Comparison of ENCODE assay signal across 8 cellular contexts in the genomic region with DNA sequence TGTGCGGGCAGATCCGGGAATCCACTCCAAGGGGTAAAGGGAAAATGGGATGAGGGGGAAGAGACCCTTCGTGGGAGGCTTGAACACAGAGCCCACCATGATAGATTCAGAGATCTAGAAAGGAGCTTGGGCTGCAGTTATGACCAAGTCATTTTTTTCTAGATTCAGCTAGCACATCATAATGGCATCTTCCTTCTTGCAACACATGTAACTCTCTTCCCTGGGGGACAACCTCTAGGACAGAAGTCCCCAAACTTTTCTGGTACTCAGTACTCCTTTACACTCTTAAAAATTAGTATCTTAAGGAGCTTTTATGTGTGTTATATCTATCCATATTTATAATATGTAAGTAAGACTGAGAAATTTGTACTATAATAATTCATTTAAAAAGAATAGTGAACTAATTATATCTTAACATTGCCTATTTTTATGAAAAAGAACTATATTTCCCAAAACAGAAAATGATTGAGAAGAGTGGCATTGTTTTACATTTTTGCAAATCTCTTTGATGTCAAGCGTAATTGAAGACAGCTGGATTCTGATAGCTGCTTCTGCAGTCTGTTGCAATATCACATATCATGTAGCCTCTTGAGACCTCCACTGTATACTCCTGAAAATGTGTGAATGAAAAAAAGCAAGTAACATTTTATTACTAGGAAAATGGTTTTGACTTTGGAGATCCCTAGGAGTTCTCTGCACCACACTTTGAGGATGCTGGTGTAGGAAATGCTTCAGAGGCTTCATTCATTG. TPM values are rescaled to one million over a fixed set of nuclear protein-coding genes. Genes with fewer than 3 reads are reported as not detected.
DNase-seq lines count a peak whose midpoint lies in the region; ATAC-seq, FAIRE-seq and TF ChIP-seq lines count a peak whose summit lies in the region.

No MANE protein-coding gene starts in this region.

- no peak for DNase-seq in activated CD4-positive, alpha-beta T cell treated with anti-CD3 and anti-CD28 coated beads, Interleukin-2, amount 10 ng/mL, durations not matched to agents 24 days and 14 days
- DNase-seq in activated CD4-positive, alpha-beta T cell treated with anti-CD3 and anti-CD28 coated beads for 48 hours: no peak
- no peak for DNase-seq in activated naive CD8-positive, alpha-beta T cell treated with anti-CD3 and anti-CD28 coated beads, Interleukin-2, amount 10 ng/mL, durations not matched to agents 7 days and 5 days
- DNase-seq in kidney (no peak), OCI-M1 (lab: John Stamatoyannopoulos, UW) (no peak), SHP77 (lab: John Stamatoyannopoulos, UW) (no peak)

- H3K4me1 ChIP-seq in kidney (ENCODE audit: control insufficient read depth in 1 of 2, insufficient read depth in 1 of 2, low read depth in 1 of 2, low read length in 2 of 2): peaks cover 6 to 14% of the 10 kb centered on the region in 2 donors
- H3K4me1 ChIP-seq in thymus (ENCODE audit: control insufficient read depth, insufficient read depth, low read length): peaks cover 4% of the 10 kb centered on the region

- peak overlapping the region; percentile 23 for H3K27ac Mint-ChIP-seq in activated CD4-positive, alpha-beta T cell treated with anti-CD3 and anti-CD28 coated beads, Interleukin-2, amount 10 ng/mL, durations not matched to agents 24 days and 14 days
- H3K27ac Mint-ChIP-seq in activated naive CD8-positive, alpha-beta T cell treated with anti-CD3 and anti-CD28 coated beads, Interleukin-2, amount 10 ng/mL, durations not matched to agents 7 days and 5 days: no peak overlapping the region

- H3K9me3 ChIP-seq in kidney (ENCODE audit: control insufficient read depth in 1 of 2, low read length in 2 of 2): no peaks in the 10 kb centered on the region
- no peaks in the 10 kb centered on the region for H3K9me3 ChIP-seq in thymus (ENCODE audit: control insufficient read depth)

- peaks cover 12% of the 10 kb centered on the region for H3K4me1 Mint-ChIP-seq in activated CD4-positive, alpha-beta T cell treated with anti-CD3 and anti-CD28 coated beads, Interleukin-2, amount 10 ng/mL, durations not matched to agents 24 days and 14 days
- H3K4me1 Mint-ChIP-seq in activated naive CD8-positive, alpha-beta T cell treated with anti-CD3 and anti-CD28 coated beads, Interleukin-2, amount 10 ng/mL, durations not matched to agents 7 days and 5 days: peaks cover 17% of the 10 kb centered on the region

- no peaks in the 10 kb centered on the region for H3K36me3 ChIP-seq in kidney (ENCODE audit: control insufficient read depth in 1 of 2, insufficient read depth in 2 of 2, low read length in 2 of 2)
- no peaks in the 10 kb centered on the region for H3K36me3 ChIP-seq in thymus (ENCODE audit: control insufficient read depth, insufficient read depth)

- peak overlapping the region; percentile 85 for H3K4me3 Mint-ChIP-seq in activated CD4-positive, alpha-beta T cell treated with anti-CD3 and anti-CD28 coated beads, Interleukin-2, amount 10 ng/mL, durations not matched to agents 24 days and 14 days
- peak overlapping the region; percentile 87 for H3K4me3 Mint-ChIP-seq in activated naive CD8-positive, alpha-beta T cell treated with anti-CD3 and anti-CD28 coated beads, Interleukin-2, amount 10 ng/mL, durations not matched to agents 7 days and 5 days

- ATAC-seq in activated naive CD8-positive, alpha-beta T cell treated with anti-CD3 and anti-CD28 coated beads, Interleukin-2, amount 10 ng/mL, durations not matched to agents 7 days and 5 days (ENCODE audit: low read depth): no peak
- no peak for ATAC-seq in HG02938 (IDR thresholded peaks at IDR 0.05; ENCODE audit: unreplicated experiment)

- POLR2A ChIA-PET in activated naive CD8-positive, alpha-beta T cell treated with anti-CD3 and anti-CD28 coated beads, Interleukin-2, amount 10 ng/mL, durations not matched to agents 7 days and 5 days (lab: Charles Lee): interaction anchor here (1.5 to 1.9 kb wide), 4 partner anchors 141 to 640 kb away, joined by 5 to 13 read pairs (median 11); a partner anchor contains a TSS

- peaks cover 28% of the 10 kb centered on the region for H3K27me3 Mint-ChIP-seq in activated CD4-positive, alpha-beta T cell treated with anti-CD3 and anti-CD28 coated beads, Interleukin-2, amount 10 ng/mL, durations not matched to agents 24 days and 14 days
- H3K27me3 Mint-ChIP-seq in activated naive CD8-positive, alpha-beta T cell treated with anti-CD3 and anti-CD28 coated beads, Interleukin-2, amount 10 ng/mL, durations not matched to agents 7 days and 5 days: peaks cover 27% of the 10 kb centered on the region

- peak overlapping the region; percentile 35 to 93 for H3K9ac ChIP-seq in kidney (ENCODE audit: low read length in 2 of 2)

- peak overlapping the region; percentile 90 to 94 for H3K27ac ChIP-seq in kidney (ENCODE audit: low read depth in 2 of 2, low read length in 2 of 2)
- peak overlapping the region; percentile 58 for H3K27ac ChIP-seq in thymus (ENCODE audit: low read depth)

- H3K27me3 ChIP-seq in thymus (ENCODE audit: control insufficient read depth, insufficient read depth): peaks cover 7% of the 10 kb centered on the region

- H3K36me3 Mint-ChIP-seq in activated CD4-positive, alpha-beta T cell treated with anti-CD3 and anti-CD28 coated beads, Interleukin-2, amount 10 ng/mL, durations not matched to agents 24 days and 14 days (ENCODE audit: low read depth): no peaks in the 10 kb centered on the region
- no peaks in the 10 kb centered on the region for H3K36me3 Mint-ChIP-seq in activated naive CD8-positive, alpha-beta T cell treated with anti-CD3 and anti-CD28 coated beads, Interleukin-2, amount 10 ng/mL, durations not matched to agents 7 days and 5 days

- H3K9me3 Mint-ChIP-seq in activated CD4-positive, alpha-beta T cell treated with anti-CD3 and anti-CD28 coated beads, Interleukin-2, amount 10 ng/mL, durations not matched to agents 24 days and 14 days: no peaks in the 10 kb centered on the region
- H3K9me3 Mint-ChIP-seq in activated naive CD8-positive, alpha-beta T cell treated with anti-CD3 and anti-CD28 coated beads, Interleukin-2, amount 10 ng/mL, durations not matched to agents 7 days and 5 days: no peaks in the 10 kb centered on the region

- no peak for FAIRE-seq in kidney (lab: Jason Lieb, UNC)

- WGBS in thymus: 40% methylated on average over 4 of the region's 4 CpGs

- H3K4me3 ChIP-seq in kidney (ENCODE audit: low read length in 2 of 2): peak overlapping the region; percentile 94 to 97
- H3K4me3 ChIP-seq in thymus (ENCODE audit: low read length): peak overlapping the region; percentile 85

- no peak for TF ChIP-seq CTCF in kidney (IDR thresholded peaks at IDR 0.05; ENCODE audit: borderline replicate concordance, extremely low read depth, insufficient read depth)

- intact Hi-C loops in activated CD4-positive, alpha-beta T cell treated with anti-CD3 and anti-CD28 coated beads, Interleukin-2, amount 10 ng/mL, durations not matched to agents 24 days and 14 days (cut with micrococcal nuclease): no loop called here
- intact Hi-C loops in kidney (cut with DNase I): loop anchor here (10.0 kb wide), 1 partner anchor 49 kb away; no protein-coding TSS in a partner anchor

RNA-seq across cellular contexts. Expression of a gene that starts 0.9 kb away (rescaled TPM):
- total RNA-seq in activated CD4-positive, alpha-beta T cell treated with anti-CD3 and anti-CD28 coated beads, Interleukin-2, amount 10 ng/mL, durations not matched to agents 24 days and 14 days: 7.4 TPM in 2 replicates
- total RNA-seq in activated naive CD8-positive, alpha-beta T cell treated with anti-CD3 and anti-CD28 coated beads, Interleukin-2, amount 10 ng/mL, durations not matched to agents 7 days and 5 days: 1 to 10 TPM; 8.5 to 9.1 TPM
- 36.8 TPM for total RNA-seq in kidney
- 70.5 TPM for polyA plus RNA-seq in kidney (ENCODE audit: insufficient read depth, low read depth, low replicate concordance)
- polyA plus RNA-seq in thymus: 9.0 TPM
